Comparison of ENCODE assay signal across 8 cellular contexts in genomic region chr14:89956294-89957009, GRCh38. TPM values are rescaled to one million over a fixed set of nuclear protein-coding genes. Genes with fewer than 3 reads are reported as not detected.
DNase-seq lines count a peak whose midpoint lies in the region; ATAC-seq, FAIRE-seq and TF ChIP-seq lines count a peak whose summit lies in the region.

No MANE protein-coding gene starts in this region.

- no peaks in the 10 kb centered on the region for H3K9me3 ChIP-seq in pancreas
- H3K9me3 ChIP-seq in tibial nerve, result no peaks in the 10 kb centered on the region

- no peak for TF ChIP-seq EP300 in tibial nerve (IDR thresholded peaks at IDR 0.05)

- no peak for FAIRE-seq in pancreas (lab: Jason Lieb, UNC)

- H3K4me3 ChIP-seq in pancreas (peak overlapping the region; percentile 58 to 89 (median 78)), tibial nerve (peak overlapping the region; percentile 64 to 94 (median 78))

- H3K36me3 ChIP-seq in pancreas (no peaks in the 10 kb centered on the region), tibial nerve (peaks cover 0 to 9% (median 0%) of the 10 kb centered on the region in 3 donors)

- H3K27me3 ChIP-seq in pancreas (no peaks in the 10 kb centered on the region), tibial nerve (no peaks in the 10 kb centered on the region)

- H3K27ac ChIP-seq in pancreas, result peak overlapping the region; percentile 86 to 92 (median 89)
- peak overlapping the region in 3 of 4 donors; percentile 87 to 97 (median 94) for H3K27ac ChIP-seq in tibial nerve

- intact Hi-C loops in pancreas (cut with DNase I), result no loop called here

- no peak for TF ChIP-seq POLR2A in tibial nerve (IDR thresholded peaks at IDR 0.05)

- 8 to 9% methylated on average over 38 of the region's 38 CpGs for WGBS in pancreas, 2 donors
- 13 to 14% methylated on average over 38 of the region's 38 CpGs for whole genome bisulfite sequencing in tibial nerve, 2 donors

- ATAC-seq in GM21390 (IDR thresholded peaks at IDR 0.05; ENCODE audit: unreplicated experiment), result peak; percentile 34
- ATAC-seq in pancreas, result peak; percentile 3 to 22 (median 17)

- TF ChIP-seq CTCF in pancreas (IDR thresholded peaks at IDR 0.05), result no peak
- TF ChIP-seq CTCF in tibial nerve (IDR thresholded peaks at IDR 0.05), result no peak

- peaks cover 0 to 10% (median 0%) of the 10 kb centered on the region in 3 donors for H3K4me1 ChIP-seq in pancreas
- H3K4me1 ChIP-seq in tibial nerve, result peaks cover 0 to 26% (median 11%) of the 10 kb centered on the region in 4 donors

- DNase-seq in COLO829 (ENCODE audit: low spot score) (peak; percentile 58), HUDEP-2 (lab: John Stamatoyannopoulos, UW; ENCODE audit: unreplicated experiment in 76 of 76) (peak in 59 of 76 experiments; percentile 7 to 80 (median 35)), SHP77 (lab: John Stamatoyannopoulos, UW) (peak; percentile 10 to 40), activated gamma-delta T cell treated with Interleukin-2 at 50 U/mL for 16 hours (peak; percentile 75), glomerular endothelial cell (ENCODE audit: extremely low read depth, low read depth, low spot score) (peak; percentile 47), pancreas (peak; percentile 41 to 74 (median 60)), tibial nerve (ENCODE audit: low spot score in 2 of 2) (peak in 1 of 2 donors; percentile 20)

RNA-seq across cellular contexts. Expression of gene TDP1, which starts 0.7 kb away (rescaled TPM):
- 21.8 and 27.8 TPM in 2 replicates for total RNA-seq in glomerular endothelial cell
- total RNA-seq in pancreas, result 1 to 10 TPM; 4.9 to 9.5 (median 6.8) TPM
- 1 to 10 TPM; 2.2 to 2.6 TPM for polyA plus RNA-seq in pancreas
- 1 to 10 TPM; 5.9 to 9.0 (median 6.5) TPM for total RNA-seq in tibial nerve

RNA-seq across cellular contexts. Expression of gene EFCAB11, which starts 1.9 kb away (rescaled TPM):
- total RNA-seq in glomerular endothelial cell (3.9 and 5.7 TPM in 2 replicates), pancreas (1 to 10 TPM; 1.7 to 5.8 (median 2.6) TPM), tibial nerve (1 to 10 TPM; 2.2 to 7.8 (median 4.4) TPM)
- polyA plus RNA-seq in pancreas, result 1 to 10 TPM; 1.3 to 3.8 TPM
